Comparison of ENCODE assay signal across 1 cellular context in genomic region chr14:93184391-93185332, GRCh38.
A peak's percentile ranks its signal among the peaks of the same experiment; 100 is the strongest.
TF ChIP-seq lines count a peak whose summit lies in the region.

A gene with protein sequence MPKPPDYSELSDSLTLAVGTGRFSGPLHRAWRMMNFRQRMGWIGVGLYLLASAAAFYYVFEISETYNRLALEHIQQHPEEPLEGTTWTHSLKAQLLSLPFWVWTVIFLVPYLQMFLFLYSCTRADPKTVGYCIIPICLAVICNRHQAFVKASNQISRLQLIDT (plus strand): TSS chr14:93185317. CDS start chr14:93185406, 89 bp downstream.
Gene MOAP1, minus strand, starts transcription at chr14:93184897. Its CDS starts 655 bp downstream, at chr14:93184242.

TF ChIP-seq in SK-N-SH, 30 proteins besides CTCF, POLR2A, EP300 and RAD21 (continued from another document):
- TF ChIP-seq, protein P1, sequence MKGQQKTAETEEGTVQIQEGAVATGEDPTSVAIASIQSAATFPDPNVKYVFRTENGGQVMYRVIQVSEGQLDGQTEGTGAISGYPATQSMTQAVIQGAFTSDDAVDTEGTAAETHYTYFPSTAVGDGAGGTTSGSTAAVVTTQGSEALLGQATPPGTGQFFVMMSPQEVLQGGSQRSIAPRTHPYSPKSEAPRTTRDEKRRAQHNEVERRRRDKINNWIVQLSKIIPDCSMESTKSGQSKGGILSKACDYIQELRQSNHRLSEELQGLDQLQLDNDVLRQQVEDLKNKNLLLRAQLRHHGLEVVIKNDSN (IDR thresholded peaks at IDR 0.05; ENCODE audit: borderline replicate concordance, low read depth) = 0 out of 2 replicates have a peak, but pooled peaks have one; percentile 5
- TF ChIP-seq NFIC (IDR thresholded peaks at IDR 0.05; ENCODE audit: borderline replicate concordance) = no peak
- TF ChIP-seq, protein P2, sequence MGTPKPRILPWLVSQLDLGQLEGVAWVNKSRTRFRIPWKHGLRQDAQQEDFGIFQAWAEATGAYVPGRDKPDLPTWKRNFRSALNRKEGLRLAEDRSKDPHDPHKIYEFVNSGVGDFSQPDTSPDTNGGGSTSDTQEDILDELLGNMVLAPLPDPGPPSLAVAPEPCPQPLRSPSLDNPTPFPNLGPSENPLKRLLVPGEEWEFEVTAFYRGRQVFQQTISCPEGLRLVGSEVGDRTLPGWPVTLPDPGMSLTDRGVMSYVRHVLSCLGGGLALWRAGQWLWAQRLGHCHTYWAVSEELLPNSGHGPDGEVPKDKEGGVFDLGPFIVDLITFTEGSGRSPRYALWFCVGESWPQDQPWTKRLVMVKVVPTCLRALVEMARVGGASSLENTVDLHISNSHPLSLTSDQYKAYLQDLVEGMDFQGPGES (IDR thresholded peaks at IDR 0.05; ENCODE audit: low read depth, low read length) = no peak
- no peak for TF ChIP-seq FOXJ3 (CRISPR knock-in tag; IDR thresholded peaks at IDR 0.05)
- TF ChIP-seq JUND (IDR thresholded peaks at IDR 0.05) = no peak
- TF ChIP-seq FOXM1 (IDR thresholded peaks at IDR 0.05; ENCODE audit: low read depth) = no peak
- TF ChIP-seq, protein P3, sequence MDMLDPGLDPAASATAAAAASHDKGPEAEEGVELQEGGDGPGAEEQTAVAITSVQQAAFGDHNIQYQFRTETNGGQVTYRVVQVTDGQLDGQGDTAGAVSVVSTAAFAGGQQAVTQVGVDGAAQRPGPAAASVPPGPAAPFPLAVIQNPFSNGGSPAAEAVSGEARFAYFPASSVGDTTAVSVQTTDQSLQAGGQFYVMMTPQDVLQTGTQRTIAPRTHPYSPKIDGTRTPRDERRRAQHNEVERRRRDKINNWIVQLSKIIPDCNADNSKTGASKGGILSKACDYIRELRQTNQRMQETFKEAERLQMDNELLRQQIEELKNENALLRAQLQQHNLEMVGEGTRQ (IDR thresholded peaks at IDR 0.05; ENCODE audit: borderline replicate concordance, low read depth, low read length) = no peak
- TF ChIP-seq, protein P4, sequence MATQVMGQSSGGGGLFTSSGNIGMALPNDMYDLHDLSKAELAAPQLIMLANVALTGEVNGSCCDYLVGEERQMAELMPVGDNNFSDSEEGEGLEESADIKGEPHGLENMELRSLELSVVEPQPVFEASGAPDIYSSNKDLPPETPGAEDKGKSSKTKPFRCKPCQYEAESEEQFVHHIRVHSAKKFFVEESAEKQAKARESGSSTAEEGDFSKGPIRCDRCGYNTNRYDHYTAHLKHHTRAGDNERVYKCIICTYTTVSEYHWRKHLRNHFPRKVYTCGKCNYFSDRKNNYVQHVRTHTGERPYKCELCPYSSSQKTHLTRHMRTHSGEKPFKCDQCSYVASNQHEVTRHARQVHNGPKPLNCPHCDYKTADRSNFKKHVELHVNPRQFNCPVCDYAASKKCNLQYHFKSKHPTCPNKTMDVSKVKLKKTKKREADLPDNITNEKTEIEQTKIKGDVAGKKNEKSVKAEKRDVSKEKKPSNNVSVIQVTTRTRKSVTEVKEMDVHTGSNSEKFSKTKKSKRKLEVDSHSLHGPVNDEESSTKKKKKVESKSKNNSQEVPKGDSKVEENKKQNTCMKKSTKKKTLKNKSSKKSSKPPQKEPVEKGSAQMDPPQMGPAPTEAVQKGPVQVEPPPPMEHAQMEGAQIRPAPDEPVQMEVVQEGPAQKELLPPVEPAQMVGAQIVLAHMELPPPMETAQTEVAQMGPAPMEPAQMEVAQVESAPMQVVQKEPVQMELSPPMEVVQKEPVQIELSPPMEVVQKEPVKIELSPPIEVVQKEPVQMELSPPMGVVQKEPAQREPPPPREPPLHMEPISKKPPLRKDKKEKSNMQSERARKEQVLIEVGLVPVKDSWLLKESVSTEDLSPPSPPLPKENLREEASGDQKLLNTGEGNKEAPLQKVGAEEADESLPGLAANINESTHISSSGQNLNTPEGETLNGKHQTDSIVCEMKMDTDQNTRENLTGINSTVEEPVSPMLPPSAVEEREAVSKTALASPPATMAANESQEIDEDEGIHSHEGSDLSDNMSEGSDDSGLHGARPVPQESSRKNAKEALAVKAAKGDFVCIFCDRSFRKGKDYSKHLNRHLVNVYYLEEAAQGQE (IDR thresholded peaks at IDR 0.05; ENCODE audit: low read depth, low read length) = no peak
- TF ChIP-seq YY1 (IDR thresholded peaks at IDR 0.05; ENCODE audit: low read depth) = no peak
- TF ChIP-seq TEAD4 (IDR thresholded peaks at IDR 0.05; ENCODE audit: borderline replicate concordance, insufficient read depth) = no peak
- TF ChIP-seq TCF12 (IDR thresholded peaks at IDR 0.05) = 0 out of 2 replicates have a peak, but pooled peaks have one; percentile 5
- peak; percentile 43; the same call in 1 of the 2 replicates for TF ChIP-seq SIN3A (IDR thresholded peaks at IDR 0.05; ENCODE audit: borderline replicate concordance, low read depth, low read length)
- 0 out of 2 replicates have a peak, but pooled peaks have one; percentile 24 for TF ChIP-seq NRF1 (IDR thresholded peaks at IDR 0.05; ENCODE audit: low read depth, low read length)
- TF ChIP-seq RFX5 (IDR thresholded peaks at IDR 0.05; ENCODE audit: low read length) = no peak
- no peak for TF ChIP-seq SMC3 (IDR thresholded peaks at IDR 0.05; ENCODE audit: low read depth, low read length)
- TF ChIP-seq ELF1 (IDR thresholded peaks at IDR 0.05) = 0 out of 2 replicates have a peak, but pooled peaks have one; percentile 50
- TF ChIP-seq CHD2 (IDR thresholded peaks at IDR 0.05; ENCODE audit: low read length, partially characterized antibody) = peak; percentile 70
- no peak for TF ChIP-seq ZBTB33 (IDR thresholded peaks at IDR 0.05; ENCODE audit: borderline replicate concordance, low read depth)
- TF ChIP-seq, protein P5, sequence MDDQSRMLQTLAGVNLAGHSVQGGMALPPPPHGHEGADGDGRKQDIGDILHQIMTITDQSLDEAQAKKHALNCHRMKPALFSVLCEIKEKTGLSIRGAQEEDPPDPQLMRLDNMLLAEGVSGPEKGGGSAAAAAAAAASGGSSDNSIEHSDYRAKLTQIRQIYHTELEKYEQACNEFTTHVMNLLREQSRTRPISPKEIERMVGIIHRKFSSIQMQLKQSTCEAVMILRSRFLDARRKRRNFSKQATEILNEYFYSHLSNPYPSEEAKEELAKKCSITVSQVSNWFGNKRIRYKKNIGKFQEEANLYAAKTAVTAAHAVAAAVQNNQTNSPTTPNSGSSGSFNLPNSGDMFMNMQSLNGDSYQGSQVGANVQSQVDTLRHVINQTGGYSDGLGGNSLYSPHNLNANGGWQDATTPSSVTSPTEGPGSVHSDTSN (IDR thresholded peaks at IDR 0.05) = no peak
- TF ChIP-seq RXRA (IDR thresholded peaks at IDR 0.05; ENCODE audit: borderline replicate concordance, low read depth) = no peak
- TF ChIP-seq TAF1 (IDR thresholded peaks at IDR 0.05; ENCODE audit: borderline replicate concordance, low read depth, low read length) = peak; percentile 61; the same call in 1 of the 2 replicates
- TF ChIP-seq POLR2AphosphoS5 (IDR thresholded peaks at IDR 0.05; ENCODE audit: low read depth, low read length) = peak; percentile 71
- no peak for TF ChIP-seq FOSL2 (IDR thresholded peaks at IDR 0.05; ENCODE audit: borderline replicate concordance, low read depth)
- TF ChIP-seq GABPA (IDR thresholded peaks at IDR 0.05; ENCODE audit: low read depth) = peak; percentile 80
- no peak for TF ChIP-seq RCOR1 (IDR thresholded peaks at IDR 0.05; ENCODE audit: low read length)
- no peak for TF ChIP-seq MEF2A (IDR thresholded peaks at IDR 0.05; ENCODE audit: borderline replicate concordance, low read depth)
- no peak for TF ChIP-seq EZH2phosphoT487 (IDR thresholded peaks at IDR 0.05; ENCODE audit: borderline replicate concordance, low read depth)
- 0 out of 2 replicates have a peak, but pooled peaks have one; percentile 20 for TF ChIP-seq GATA2 (CRISPR knock-in tag; IDR thresholded peaks at IDR 0.05)
TF ChIP-seq in SK-N-SH: peak in this region for 12.
